Comparison of ENCODE assay signal across 33 cellular contexts in genomic region chr4:20639346-20639745, GRCh38.
A peak's percentile ranks its signal among the peaks of the same experiment; 100 is the strongest.
DNase-seq lines count a peak whose midpoint lies in the region; ATAC-seq and TF ChIP-seq lines count a peak whose summit lies in the region.
"Had no signal": no experiment of that assay in that cellular context is flagged by ENCODE, and none has a peak within 500 bp of the region (broad histone marks: within the 10 kb centered on the region; RNA-seq: fewer than 3 reads in every experiment).

No MANE protein-coding gene starts in this region.

- H3K36me3 ChIP-seq in right lobe of liver, result no peaks in the 10 kb centered on the region
- no peaks in the 10 kb centered on the region for H3K36me3 ChIP-seq in colonic mucosa
- H3K36me3 ChIP-seq: esophagus squamous epithelium, gastroesophageal sphincter, suprapubic skin had no signal

- TF ChIP-seq CTCF in MCF 10A (IDR thresholded peaks at IDR 0.05; ENCODE audit: unreplicated experiment) (no peak), right lobe of liver (IDR thresholded peaks at IDR 0.05) (no peak), colonic mucosa (IDR thresholded peaks at IDR 0.05) (no peak)

- no peaks in the 10 kb centered on the region for H3K27me3 Mint-ChIP-seq in MCF 10A (ENCODE audit: insufficient read depth, unreplicated experiment)

- no peaks in the 10 kb centered on the region for H3K9me3 Mint-ChIP-seq in MCF 10A (ENCODE audit: unreplicated experiment)
- H3K9me3 Mint-ChIP-seq: activated naive CD4-positive, alpha-beta T cell treated with anti-CD3 and anti-CD28 coated beads, Interleukin-2, amount 10 ng/mL, durations not matched to agents 7 days and 5 days; CD8-positive, alpha-beta T cell; natural killer cell; stimulated activated effector memory CD8-positive, alpha-beta T cell treated with anti-CD3 and anti-CD28 coated beads, Interleukin-12 subunit alpha, Interleukin-12 subunit beta, amount 100 ng/mL, for 72 hours had no signal

- DNase-seq in T47D (ENCODE audit: low read depth in 1 of 2, low spot score in 1 of 2) (peak; percentile 13 to 70), MCF 10A (ENCODE audit: unreplicated experiment) (no peak), NCI-H187 treated with DMSO at 0.1 percent for 48 hours (lab: John Stamatoyannopoulos, UW) (peak; percentile 89), NCI-H774 (lab: John Stamatoyannopoulos, UW) (peak; percentile 77), right lobe of liver (no peak), colonic mucosa (no peak), epidermal melanocyte (ENCODE audit: insufficient read length, low spot score) (no peak)
- DNase-seq: activated CD4-positive, alpha-beta T cell treated with anti-CD3 and anti-CD28 coated beads, Interleukin-2, amount 50 U/mL, for 1 hour; activated naive CD4-positive, alpha-beta T cell treated with anti-CD3 and anti-CD28 coated beads, Interleukin-2, amount 10 ng/mL, durations not matched to agents 7 days and 5 days; AML-193; amygdala; CD8-positive, alpha-beta T cell; DND-41; effector memory CD8-positive, alpha-beta T cell; esophagus squamous epithelium; hippocampal formation; immature natural killer cell; left ventricle myocardium superior; natural killer cell; NCI-H1436; NCI-H524 treated with DMSO at 0.1 percent for 48 hours; retina; stimulated activated CD4-positive, alpha-beta T cell treated with anti-CD3 and anti-CD28 coated beads, Interleukin-2, amount 100 ng/mL, for 48 hours; T-helper 9 cell had no signal

- POLR2A ChIA-PET in MCF 10A (lab: Yijun Ruan, JAX), result interaction anchor here (0.6 kb wide), 1 partner anchor 107 kb away, joined by 3 read pairs; no protein-coding TSS in a partner anchor

- peak; percentile 96 to 99 (median 96) for ATAC-seq in right lobe of liver
- ATAC-seq in GM18858 (IDR thresholded peaks at IDR 0.05; ENCODE audit: unreplicated experiment), result no peak
- ATAC-seq: CD8-positive, alpha-beta T cell; effector memory CD8-positive, alpha-beta T cell; gastroesophageal sphincter; GM12878; left ventricle myocardium superior; natural killer cell; stimulated activated effector memory CD8-positive, alpha-beta T cell treated with anti-CD3 and anti-CD28 coated beads, Interleukin-12 subunit alpha, Interleukin-12 subunit beta, amount 100 ng/mL, for 72 hours; WTC11 had no signal

- no TSS peak for BruUV-seq in MCF 10A (replicated peaks; lab: Mats Ljungman, UMichigan)

- H3K36me3 Mint-ChIP-seq in MCF 10A (ENCODE audit: insufficient read depth, unreplicated experiment), result no peaks in the 10 kb centered on the region
- H3K36me3 Mint-ChIP-seq: activated naive CD4-positive, alpha-beta T cell treated with anti-CD3 and anti-CD28 coated beads, Interleukin-2, amount 10 ng/mL, durations not matched to agents 7 days and 5 days; CD8-positive, alpha-beta T cell; immature natural killer cell; natural killer cell; stimulated activated effector memory CD8-positive, alpha-beta T cell treated with anti-CD3 and anti-CD28 coated beads, Interleukin-12 subunit alpha, Interleukin-12 subunit beta, amount 100 ng/mL, for 72 hours had no signal

- no peak overlapping the region for H3K9ac ChIP-seq in colonic mucosa (ENCODE audit: low read depth in 2 of 2, low read length in 2 of 2)

- no peaks in the 10 kb centered on the region for H3K4me1 Mint-ChIP-seq in MCF 10A (ENCODE audit: insufficient read depth, unreplicated experiment)
- H3K4me1 Mint-ChIP-seq: activated naive CD4-positive, alpha-beta T cell treated with anti-CD3 and anti-CD28 coated beads, Interleukin-2, amount 10 ng/mL, durations not matched to agents 7 days and 5 days; immature natural killer cell; mesothelial cell of epicardium; natural killer cell; stimulated activated effector memory CD8-positive, alpha-beta T cell treated with anti-CD3 and anti-CD28 coated beads, Interleukin-12 subunit alpha, Interleukin-12 subunit beta, amount 100 ng/mL, for 72 hours; WTC11 had no signal

- H3K4me3 ChIP-seq in right lobe of liver (no peak overlapping the region), colonic mucosa (no peak overlapping the region)
- H3K4me3 ChIP-seq: coronary artery, esophagus squamous epithelium, gastroesophageal sphincter, GM12878, suprapubic skin had no signal

- H3K27ac ChIP-seq in right lobe of liver (no peak overlapping the region), colonic mucosa (no peak overlapping the region)
- H3K27ac ChIP-seq: coronary artery, esophagus squamous epithelium, gastroesophageal sphincter, suprapubic skin had no signal

- CTCF ChIA-PET in MCF 10A (lab: Yijun Ruan, JAX), result interaction anchor here (1.2 kb wide), 1 partner anchor 43 kb away, joined by 3 read pairs; no protein-coding TSS in a partner anchor

- no peaks in the 10 kb centered on the region for H3K27me3 ChIP-seq in right lobe of liver
- H3K27me3 ChIP-seq in colonic mucosa, result no peaks in the 10 kb centered on the region
- H3K27me3 ChIP-seq: esophagus squamous epithelium, gastroesophageal sphincter, suprapubic skin had no signal

- no peak for TF ChIP-seq POLR2A in right lobe of liver (IDR thresholded peaks at IDR 0.05)

- no peak overlapping the region for H3K27ac Mint-ChIP-seq in MCF 10A (ENCODE audit: low read depth, unreplicated experiment)
- H3K27ac Mint-ChIP-seq: activated naive CD4-positive, alpha-beta T cell treated with anti-CD3 and anti-CD28 coated beads, Interleukin-2, amount 10 ng/mL, durations not matched to agents 7 days and 5 days; activated T-helper 1 cell treated with anti-CD3 and anti-CD28 coated beads, Interleukin-12 subunit alpha, Interleukin-12 subunit beta, Interleukin-2, Interleukin-4 antibody, amounts not matched to agents 30 ng/mL and 10 ng/mL and 1 ng/mL, durations not matched to agents 14 hours and 24 hours and 36 hours; CD8-positive, alpha-beta T cell; effector memory CD8-positive, alpha-beta T cell; immature natural killer cell; mesothelial cell of epicardium; natural killer cell; stimulated activated effector memory CD8-positive, alpha-beta T cell treated with anti-CD3 and anti-CD28 coated beads, Interleukin-12 subunit alpha, Interleukin-12 subunit beta, amount 100 ng/mL, for 72 hours; WTC11 had no signal

- intact Hi-C loops in MCF 10A (cut with micrococcal nuclease), result no loop called here
- intact Hi-C loops in right lobe of liver (cut with DNase I), result no loop called here
- intact Hi-C loops in colonic mucosa (cut with DNase I), result no loop called here

- in situ Hi-C loops in T47D (cut with HindIII; ENCODE audit: low pct_unique_long_range_greater_than_20kb, low sequenced_read_pairs), result no loop called here

- 5% methylated on average over 1 of the region's 1 CpG for WGBS in right lobe of liver (ENCODE audit: insufficient coverage, low coverage, low lambda C conversion rate, missing lambda C conversion rate)

- no peak overlapping the region for H3K4me3 Mint-ChIP-seq in MCF 10A (ENCODE audit: unreplicated experiment)
- H3K4me3 Mint-ChIP-seq: activated naive CD4-positive, alpha-beta T cell treated with anti-CD3 and anti-CD28 coated beads, Interleukin-2, amount 10 ng/mL, durations not matched to agents 7 days and 5 days; activated T-helper 1 cell treated with anti-CD3 and anti-CD28 coated beads, Interleukin-12 subunit alpha, Interleukin-12 subunit beta, Interleukin-2, Interleukin-4 antibody, amounts not matched to agents 30 ng/mL and 10 ng/mL and 1 ng/mL, durations not matched to agents 14 hours and 24 hours and 36 hours; CD8-positive, alpha-beta T cell; effector memory CD8-positive, alpha-beta T cell; immature natural killer cell; mesothelial cell of epicardium; natural killer cell; stimulated activated effector memory CD8-positive, alpha-beta T cell treated with anti-CD3 and anti-CD28 coated beads, Interleukin-12 subunit alpha, Interleukin-12 subunit beta, amount 100 ng/mL, for 72 hours; WTC11 had no signal

- H3K9me3 ChIP-seq in right lobe of liver, result no peaks in the 10 kb centered on the region
- no peaks in the 10 kb centered on the region for H3K9me3 ChIP-seq in colonic mucosa
- H3K9me3 ChIP-seq: esophagus squamous epithelium, gastroesophageal sphincter, suprapubic skin had no signal

- peaks cover 0 to 10% (median 3%) of the 10 kb centered on the region in 4 donors for H3K4me1 ChIP-seq in right lobe of liver
- H3K4me1 ChIP-seq in colonic mucosa, result no peaks in the 10 kb centered on the region
- H3K4me1 ChIP-seq: esophagus squamous epithelium, gastroesophageal sphincter, suprapubic skin had no signal

Comparison
In these comparisons a context has a peak if more than half of its experiments do, and no peak if none do; other contexts are left out.
1. DNase-seq: peak in T47D (2 of 2), NCI-H187 treated with DMSO at 0.1 percent for 48 hours (single experiment) and NCI-H774 (single experiment); none in MCF 10A (single experiment), right lobe of liver (0 of 3), colonic mucosa (single experiment) and epidermal melanocyte (single experiment).